8 cellular contexts compared by ENCODE assay signal in genomic region chr1:25031966-25032667, GRCh38.
A peak's percentile ranks its signal among the peaks of the same experiment; 100 is the strongest.
DNase-seq lines count a peak whose midpoint lies in the region; ATAC-seq and TF ChIP-seq lines count a peak whose summit lies in the region.

No MANE protein-coding gene starts in this region.

- TF ChIP-seq CTCF in cardiac muscle cell (IDR thresholded peaks at IDR 0.05; ENCODE audit: low read depth, low read length) (no peak), right atrium auricular region (IDR thresholded peaks at IDR 0.05) (no peak), cardiac fibroblast (IDR thresholded peaks at IDR 0.05; ENCODE audit: low read depth, low read length) (no peak)

- H3K4me1 ChIP-seq in cardiac muscle cell (ENCODE audit: low read depth) (no peaks in the 10 kb centered on the region), right atrium auricular region (no peaks in the 10 kb centered on the region)

- H3K4me3 ChIP-seq in cardiac muscle cell (no peak overlapping the region), right atrium auricular region (no peak overlapping the region), cardiac fibroblast (replicated peaks in 1 of 2; ENCODE audit: low read depth in 2 of 2, low read length in 2 of 2) (no peak overlapping the region)

- H3K27me3 ChIP-seq in cardiac muscle cell: no peaks in the 10 kb centered on the region
- no peaks in the 10 kb centered on the region for H3K27me3 ChIP-seq in right atrium auricular region

- H3K9me3 ChIP-seq in cardiac muscle cell (ENCODE audit: low read depth): no peaks in the 10 kb centered on the region
- H3K9me3 ChIP-seq in right atrium auricular region: no peaks in the 10 kb centered on the region

- peak; percentile 30 for ATAC-seq in HG03064 (IDR thresholded peaks at IDR 0.05; ENCODE audit: low read depth, unreplicated experiment)
- no peak for ATAC-seq in HG03095 (IDR thresholded peaks at IDR 0.05; ENCODE audit: unreplicated experiment)

- DNase-seq in cardiac muscle cell (ENCODE audit: low read depth in 1 of 2, low spot score in 1 of 2) (peak; percentile 32 to 34), right atrium auricular region (ENCODE audit: low spot score) (no peak), SHP77 (lab: John Stamatoyannopoulos, UW) (peak; percentile 83 to 91), cardiac fibroblast (ENCODE audit: low read depth in 2 of 2) (peak; percentile 61 to 70), dedifferentiated amniotic fluid mesenchymal stem cell (ENCODE audit: extremely low spot score) (no peak)
- DNase-seq in stimulated activated CD8-positive, alpha-beta memory T cell treated with anti-CD3 and anti-CD28 coated beads, Interleukin-15, amount 100 ng/mL, for 1 hour (ENCODE audit: low read depth): peak; percentile 40

- H3K27ac ChIP-seq in cardiac muscle cell (no peak overlapping the region), right atrium auricular region (no peak overlapping the region)

- H3K36me3 ChIP-seq in cardiac muscle cell (no peaks in the 10 kb centered on the region), right atrium auricular region (no peaks in the 10 kb centered on the region)

Comparison
In these comparisons a context has a peak if more than half of its experiments do, and no peak if none do; other contexts are left out.
1. DNase-seq: peak in cardiac muscle cell (2 of 2), SHP77 (2 of 2), cardiac fibroblast (2 of 2) and stimulated activated CD8-positive, alpha-beta memory T cell treated with anti-CD3 and anti-CD28 coated beads, Interleukin-15, amount 100 ng/mL, for 1 hour (single experiment); none in right atrium auricular region (single experiment) and dedifferentiated amniotic fluid mesenchymal stem cell (single experiment).